Comparison of ENCODE assay signal across 8 cellular contexts in genomic region chr10:23096814-23097549, GRCh38. TPM values are rescaled to one million over a fixed set of nuclear protein-coding genes. Genes with fewer than 3 reads are reported as not detected.
DNase-seq lines count a peak whose midpoint lies in the region.

No MANE protein-coding gene starts in this region.

- CTCF ChIA-PET in CD4-positive, alpha-beta memory T cell (lab: Charles Lee; ENCODE audit: partially characterized antibody): interaction anchor here (1.2 kb wide), 1 partner anchor 61 kb away, joined by 4 read pairs; no protein-coding TSS in a partner anchor

- H3K27ac Mint-ChIP-seq in CD4-positive, alpha-beta memory T cell: peak overlapping the region; percentile 15 to 91 (median 84)

- peaks cover 15% of the 10 kb centered on the region for H3K4me1 ChIP-seq in CD4-positive, alpha-beta memory T cell (ENCODE audit: insufficient read depth, low read length)

- H3K9me3 Mint-ChIP-seq in CD4-positive, alpha-beta memory T cell: peaks cover 0 to 9% (median 2%) of the 10 kb centered on the region in 8 donors

- peak overlapping the region; percentile 87 to 96 (median 91) for H3K4me3 Mint-ChIP-seq in CD4-positive, alpha-beta memory T cell

- H3K4me1 Mint-ChIP-seq in CD4-positive, alpha-beta memory T cell: peaks cover 28 to 49% (median 42%) of the 10 kb centered on the region in 4 donors

- H3K27me3 Mint-ChIP-seq in CD4-positive, alpha-beta memory T cell: no peaks in the 10 kb centered on the region

- H3K36me3 Mint-ChIP-seq in CD4-positive, alpha-beta memory T cell: peaks cover 0 to 3% of the 10 kb centered on the region in 2 donors

- peak overlapping the region in 1 of 2 donors; percentile 18 for H3K4me3 ChIP-seq in CD4-positive, alpha-beta memory T cell (ENCODE audit: low read length in 2 of 2)

- intact Hi-C loops in CD4-positive, alpha-beta memory T cell (cut with micrococcal nuclease): loop anchor here (10.0 kb wide), 3 partner anchors 338 to 1602 kb away; partner anchors contain the start of gene OTUD1
- intact Hi-C loops in posterior vena cava (cut with DNase I): no loop called here

- no peaks in the 10 kb centered on the region for H3K27me3 ChIP-seq in CD4-positive, alpha-beta memory T cell (ENCODE audit: insufficient read depth, low read length)

- no peaks in the 10 kb centered on the region for H3K36me3 ChIP-seq in CD4-positive, alpha-beta memory T cell (ENCODE audit: insufficient read depth, low read length)

- no peak overlapping the region for H3K27ac ChIP-seq in CD4-positive, alpha-beta memory T cell (ENCODE audit: low read depth, low read length)

- POLR2A ChIA-PET in CD4-positive, alpha-beta memory T cell (lab: Charles Lee; ENCODE audit: partially characterized antibody): no interaction called here

- peak in 3 of 5 donors; percentile 9 to 25 (median 9) for DNase-seq in CD4-positive, alpha-beta memory T cell
- DNase-seq in M059J (ENCODE audit: low read depth) (peak; percentile 7), astrocyte of the hippocampus (ENCODE audit: low read depth, low spot score) (peak; percentile 12), lung microvascular endothelial cell (ENCODE audit: low read depth in 2 of 2) (peak; percentile 28 to 55), NK-92 (lab: John Stamatoyannopoulos, UW; ENCODE audit: unreplicated experiment) (no peak), posterior vena cava (ENCODE audit: low spot score) (no peak)
- no peak for DNase-seq in activated CD4-positive, CD25-positive, alpha-beta regulatory T cell (lab: John Stamatoyannopoulos, UW)
- DNase-seq in stimulated activated CD4-positive, alpha-beta T cell treated with anti-CD3 and anti-CD28 coated beads, Interleukin-4, amount 100 ng/mL, for 1 hour: no peak

- H3K9me3 ChIP-seq in CD4-positive, alpha-beta memory T cell (ENCODE audit: control insufficient read depth in 1 of 2, low read length in 2 of 2): no peaks in the 10 kb centered on the region

RNA-seq across cellular contexts. Expression of gene MSRB2, which starts 1.6 kb away (rescaled TPM):
- 1 to 10 TPM; 5.3 to 7.1 TPM for total RNA-seq in CD4-positive, alpha-beta memory T cell
- polyA plus RNA-seq in CD4-positive, alpha-beta memory T cell: 10 to 100 TPM; 10.7 to 13.0 TPM
- 11.3 and 11.7 TPM in 2 replicates for total RNA-seq in M059J (2014; rRNA removed; shearing (Covaris generic))
- total RNA-seq in lung microvascular endothelial cell: 9.2 and 10.3 TPM in 2 replicates
- total RNA-seq in posterior vena cava: 10 to 100 TPM; 25.0 to 30.0 TPM

Comparison
In these comparisons a context has a peak if more than half of its experiments do, and no peak if none do; other contexts are left out.
1. DNase-seq: peak in CD4-positive, alpha-beta memory T cell (3 of 5), M059J (single experiment), astrocyte of the hippocampus (single experiment) and lung microvascular endothelial cell (2 of 2); none in activated CD4-positive, CD25-positive, alpha-beta regulatory T cell (0 of 4), stimulated activated CD4-positive, alpha-beta T cell treated with anti-CD3 and anti-CD28 coated beads, Interleukin-4, amount 100 ng/mL, for 1 hour (single experiment), NK-92 (single experiment) and posterior vena cava (single experiment).